In genomic region chr18:76524900-76525698, GRCh38 we compare ENCODE assay signal across 9 cellular contexts. TPM values are rescaled to one million over a fixed set of nuclear protein-coding genes. Genes with fewer than 3 reads are reported as not detected.
DNase-seq lines count a peak whose midpoint lies in the region; TF ChIP-seq lines count a peak whose summit lies in the region.
"Had no signal": no experiment of that assay in that cellular context is flagged by ENCODE, and none has a peak within 500 bp of the region (broad histone marks: within the 10 kb centered on the region; RNA-seq: fewer than 3 reads in every experiment).

No MANE protein-coding gene starts in this region.

- no peaks in the 10 kb centered on the region for H3K27me3 ChIP-seq in hepatocyte
- H3K27me3 ChIP-seq in skeletal muscle tissue (ENCODE audit: control insufficient read depth in 3 of 3, insufficient read depth in 3 of 3, low read length in 3 of 3), result peaks cover 8 to 36% (median 34%) of the 10 kb centered on the region in 3 donors

- H3K4me3 ChIP-seq in hepatocyte, result peak overlapping the region; percentile 6
- H3K4me3 ChIP-seq in skeletal muscle tissue (ENCODE audit: low read length in 3 of 3), result peak overlapping the region; percentile 61 to 83 (median 77)

- H3K9me2 ChIP-seq in hepatocyte (replicated peaks; ENCODE audit: insufficient read depth), result no peaks in the 10 kb centered on the region

- H3K9me3 ChIP-seq in hepatocyte (ENCODE audit: low read depth), result no peaks in the 10 kb centered on the region
- H3K9me3 ChIP-seq in skeletal muscle tissue (ENCODE audit: control insufficient read depth in 3 of 3, low read length in 3 of 3), result no peaks in the 10 kb centered on the region

- H4K20me1 ChIP-seq in hepatocyte (ENCODE audit: insufficient read depth, poor library complexity, severe bottlenecking), result no peaks in the 10 kb centered on the region

- H3K36me3 ChIP-seq in hepatocyte (replicated peaks; ENCODE audit: insufficient read depth, low read depth) (no peaks in the 10 kb centered on the region), skeletal muscle tissue (ENCODE audit: control insufficient read depth in 3 of 3, insufficient read depth in 3 of 3, low read length in 3 of 3) (no peaks in the 10 kb centered on the region)

- DNase-seq in DMS53 treated with DMSO at 0.1 percent for 48 hours (lab: John Stamatoyannopoulos, UW; ENCODE audit: unreplicated experiment) (peak; percentile 96), NCI-H1417 treated with DMSO at 0.1 percent for 48 hours (lab: John Stamatoyannopoulos, UW) (peak; percentile 98), amniotic stem cell (lab: John Stamatoyannopoulos, UW) (peak; percentile 54), hepatocyte (ENCODE audit: low spot score) (peak; percentile 79), NCI-H1694 treated with DMSO at 0.1 percent for 48 hours (lab: John Stamatoyannopoulos, UW) (no peak), Kasumi-1 (lab: John Stamatoyannopoulos, UW) (no peak), NCI-H446 (lab: John Stamatoyannopoulos, UW) (no peak)

- no peak for TF ChIP-seq CTCF in hepatocyte (IDR thresholded peaks at IDR 0.05; ENCODE audit: poor library complexity)

- WGBS in hepatocyte (ENCODE audit: low lambda C conversion rate, missing lambda C conversion rate), result 45% methylated on average over 20 of the region's 20 CpGs

- peak overlapping the region; percentile 69 for H3K4me2 ChIP-seq in hepatocyte

- H2AFZ ChIP-seq in hepatocyte, result peak overlapping the region; percentile 21

- peak overlapping the region; percentile 42 to 79 (median 76) for H3K9ac ChIP-seq in skeletal muscle tissue (ENCODE audit: low read depth in 1 of 3, low read length in 3 of 3)

- H3K79me2 ChIP-seq in hepatocyte, result no peaks in the 10 kb centered on the region

- peak overlapping the region; percentile 2 for H3K27ac ChIP-seq in hepatocyte
- H3K27ac ChIP-seq in skeletal muscle tissue (ENCODE audit: low read depth, low read length), result peak overlapping the region; percentile 13
- H3K27ac ChIP-seq: HL-60 had no signal

- H3K4me1 ChIP-seq in hepatocyte (ENCODE audit: insufficient read depth) (peaks cover 6% of the 10 kb centered on the region), skeletal muscle tissue (ENCODE audit: control insufficient read depth in 3 of 3, insufficient read depth in 3 of 3, low read length in 3 of 3) (peaks cover 10 to 22% (median 14%) of the 10 kb centered on the region in 3 donors)

RNA-seq across cellular contexts. Expression of gene ZNF516, which starts 30.1 kb away (rescaled TPM):
- total RNA-seq in hepatocyte, result 19.8 and 29.2 TPM in 2 replicates
- 18.2 and 22.7 TPM in 2 replicates for polyA plus RNA-seq in hepatocyte
- total RNA-seq in skeletal muscle tissue, result 33.9 TPM

Comparison
In these comparisons a context has a peak if more than half of its experiments do, and no peak if none do; other contexts are left out.
1. DNase-seq: peak in DMS53 treated with DMSO at 0.1 percent for 48 hours (single experiment), NCI-H1417 treated with DMSO at 0.1 percent for 48 hours (single experiment), amniotic stem cell (single experiment) and hepatocyte (single experiment); none in NCI-H1694 treated with DMSO at 0.1 percent for 48 hours (single experiment), Kasumi-1 (0 of 2) and NCI-H446 (0 of 2).